In the genomic region with DNA sequence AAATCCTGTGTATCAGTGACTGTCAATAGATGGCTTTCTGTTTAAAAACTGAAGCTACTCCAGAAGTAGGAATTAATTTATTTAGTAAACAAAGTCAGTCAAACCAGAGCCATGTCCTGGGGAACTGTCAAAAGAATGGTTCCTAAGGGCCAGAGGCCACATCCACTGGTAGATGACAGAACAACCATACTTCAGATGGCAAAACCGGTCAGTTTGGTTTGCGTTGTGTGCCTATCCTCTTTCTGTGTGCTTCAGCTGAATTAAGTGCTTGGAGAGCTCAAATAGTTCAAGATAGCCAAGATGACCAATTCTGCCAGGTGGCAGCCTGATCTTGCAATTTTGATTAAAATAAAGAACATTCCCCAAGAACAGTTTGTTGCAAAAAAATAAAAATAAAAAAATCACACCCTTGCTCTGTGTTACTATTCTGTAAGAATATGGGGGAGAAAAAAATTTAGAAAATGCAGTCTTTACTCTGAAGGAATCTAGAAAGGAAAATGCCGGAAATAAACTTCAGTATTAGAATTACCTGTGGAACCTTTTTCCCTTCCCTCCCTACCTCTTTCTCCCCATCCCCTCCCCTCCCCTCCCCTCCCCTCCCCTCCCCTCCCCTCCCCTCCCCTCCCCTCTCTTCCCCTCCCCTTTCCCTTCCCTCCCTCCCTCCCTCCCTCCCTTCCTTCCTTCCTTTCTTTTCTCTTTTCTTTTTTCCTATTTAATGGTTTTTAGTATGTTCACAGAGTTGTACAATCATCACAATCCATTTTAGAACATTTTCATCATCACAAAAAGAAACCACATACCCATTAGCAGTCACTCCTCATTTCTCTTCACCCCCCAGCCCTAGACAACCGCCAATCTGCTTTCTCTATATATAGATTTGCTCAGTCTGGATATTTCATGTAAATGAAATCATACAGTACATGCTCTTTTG, we compare ENCODE assay signal across 14 cellular contexts.
DNase-seq lines count a peak whose midpoint lies in the region; ATAC-seq lines count a peak whose summit lies in the region.
"Had no signal": no experiment of that assay in that cellular context is flagged by ENCODE, and none has a peak within 500 bp of the region (broad histone marks: within the 10 kb centered on the region; RNA-seq: fewer than 3 reads in every experiment).

No MANE protein-coding gene starts in this region.

- DNase-seq in NCI-H748 (lab: John Stamatoyannopoulos, UW; ENCODE audit: unreplicated experiment) (peak; percentile 58), NCI-H748 treated with DMSO at 0.1 percent for 48 hours (lab: John Stamatoyannopoulos, UW) (no peak), NCI-H774 (lab: John Stamatoyannopoulos, UW) (peak; percentile 80), islet precursor cell (peak; percentile 76), superior temporal gyrus (ENCODE audit: extremely low spot score) (peak; percentile 30), SHP77 treated with DMSO at 0.1 percent for 48 hours (lab: John Stamatoyannopoulos, UW) (no peak), COLO829 (ENCODE audit: low spot score) (no peak)
- DNase-seq: activated gamma-delta T cell treated with Interleukin-2 at 50 U/mL for 16 hours, brain microvascular endothelial cell, endodermal cell, foreskin melanocyte, left cardiac atrium had no signal

- ATAC-seq in GM18909 (IDR thresholded peaks at IDR 0.05; ENCODE audit: poor library complexity, unreplicated experiment): no peak
- ATAC-seq: left cardiac atrium; natural killer cell treated with Interleukin-12 subunit alpha and Interleukin-12 subunit beta and Interleukin-15 and Interleukin-18, amount 100 ng/mL, for 72 hours had no signal

Comparison
In these comparisons a context has a peak if more than half of its experiments do, and no peak if none do; other contexts are left out.
1. DNase-seq: peak in NCI-H748 (single experiment), NCI-H774 (single experiment), islet precursor cell (single experiment) and superior temporal gyrus (single experiment); none in NCI-H748 treated with DMSO at 0.1 percent for 48 hours (single experiment), SHP77 treated with DMSO at 0.1 percent for 48 hours (single experiment) and COLO829 (single experiment).